ENCODE assay signal across 9 cellular contexts in the genomic region with DNA sequence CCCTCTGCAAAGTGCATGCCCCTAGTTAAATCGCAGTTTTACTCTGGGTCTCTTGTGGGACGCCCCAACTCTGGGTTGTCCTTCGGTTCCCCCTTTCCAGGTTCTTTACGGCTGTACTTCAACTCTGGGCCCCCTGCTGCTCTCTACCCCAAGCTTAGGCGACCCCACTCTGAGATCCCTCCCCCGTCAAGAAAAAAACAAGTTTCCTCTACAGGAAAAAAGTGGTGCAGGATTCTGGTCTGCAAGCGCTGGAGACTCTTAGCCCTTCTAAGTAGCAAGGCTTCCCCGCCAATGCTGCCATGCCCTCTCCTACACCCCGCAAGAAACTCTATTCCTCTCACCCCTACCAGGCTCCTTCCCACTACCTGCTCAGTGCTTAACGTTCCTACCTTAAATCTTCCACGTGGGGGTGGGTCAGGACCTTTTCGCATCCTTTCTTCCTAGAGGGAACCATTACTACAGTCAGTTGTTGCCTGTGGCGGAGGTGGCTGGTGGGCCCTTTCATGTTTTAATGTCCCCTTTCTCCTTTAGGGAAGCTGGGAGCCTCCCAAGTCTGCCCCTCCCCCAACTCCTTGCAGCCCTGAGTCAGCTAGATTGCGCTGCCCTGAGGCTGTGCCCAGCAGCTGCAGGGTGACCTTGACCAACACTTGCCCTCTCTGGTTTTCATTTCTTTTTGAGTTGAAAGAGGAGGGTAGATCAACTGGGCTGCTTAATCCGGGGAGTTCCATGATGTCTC.
DNase-seq lines count a peak whose midpoint lies in the region; ATAC-seq lines count a peak whose summit lies in the region.
"Had no signal": no experiment of that assay in that cellular context is flagged by ENCODE, and none has a peak within 500 bp of the region (broad histone marks: within the 10 kb centered on the region; RNA-seq: fewer than 3 reads in every experiment).

No MANE protein-coding gene starts in this region.

- H3K27me3 ChIP-seq in iPS-20b (ENCODE audit: insufficient read depth, low read length): peaks cover 70% of the 10 kb centered on the region

- peak overlapping the region; percentile 66 for H3K27ac Mint-ChIP-seq in activated T-cell treated with anti-CD3 and anti-CD28 coated beads, Interleukin-2, amount 50 U/mL, for 24 hours
- H3K27ac Mint-ChIP-seq in activated naive CD8-positive, alpha-beta T cell treated with anti-CD3 and anti-CD28 coated beads, Interleukin-2, amount 50 U/mL, for 24 hours: peak overlapping the region; percentile 62
- peak overlapping the region in 1 of 2 donors; percentile 43 for H3K27ac Mint-ChIP-seq in stimulated activated naive CD8-positive, alpha-beta T cell treated with anti-CD3 and anti-CD28 coated beads, Interleukin-15, amount 100 ng/mL, for 72 hours

- H3K9me3 ChIP-seq in iPS-20b (ENCODE audit: insufficient read depth, low read depth, low read length): peaks cover 6% of the 10 kb centered on the region; the same call in 1 of the 2 replicates

- H3K4me1 Mint-ChIP-seq in activated T-cell treated with anti-CD3 and anti-CD28 coated beads, Interleukin-2, amount 50 U/mL, for 24 hours (ENCODE audit: low read depth): peaks cover 19% of the 10 kb centered on the region
- peaks cover 10% of the 10 kb centered on the region for H3K4me1 Mint-ChIP-seq in activated naive CD8-positive, alpha-beta T cell treated with anti-CD3 and anti-CD28 coated beads, Interleukin-2, amount 50 U/mL, for 24 hours
- H3K4me1 Mint-ChIP-seq in stimulated activated naive CD8-positive, alpha-beta T cell treated with anti-CD3 and anti-CD28 coated beads, Interleukin-15, amount 100 ng/mL, for 72 hours: peaks cover 30% of the 10 kb centered on the region

- no peak overlapping the region for H3K27ac ChIP-seq in iPS-20b (ENCODE audit: low read length)
- H3K27ac ChIP-seq: C4-2B had no signal

- peaks cover 10% of the 10 kb centered on the region; the same call in 1 of the 2 replicates for H3K4me1 ChIP-seq in iPS-20b (ENCODE audit: insufficient read depth, low read length)

- H3K27me3 Mint-ChIP-seq in activated T-cell treated with anti-CD3 and anti-CD28 coated beads, Interleukin-2, amount 50 U/mL, for 24 hours: peaks cover 48% of the 10 kb centered on the region
- peaks cover 44% of the 10 kb centered on the region for H3K27me3 Mint-ChIP-seq in activated naive CD8-positive, alpha-beta T cell treated with anti-CD3 and anti-CD28 coated beads, Interleukin-2, amount 50 U/mL, for 24 hours
- peaks cover 60% of the 10 kb centered on the region for H3K27me3 Mint-ChIP-seq in stimulated activated naive CD8-positive, alpha-beta T cell treated with anti-CD3 and anti-CD28 coated beads, Interleukin-15, amount 100 ng/mL, for 72 hours

- peaks cover 3% of the 10 kb centered on the region for H3K36me3 Mint-ChIP-seq in activated T-cell treated with anti-CD3 and anti-CD28 coated beads, Interleukin-2, amount 50 U/mL, for 24 hours (ENCODE audit: low read depth)
- H3K36me3 Mint-ChIP-seq in activated naive CD8-positive, alpha-beta T cell treated with anti-CD3 and anti-CD28 coated beads, Interleukin-2, amount 50 U/mL, for 24 hours (ENCODE audit: low read depth): no peaks in the 10 kb centered on the region

- H3K4me3 ChIP-seq in iPS-20b (ENCODE audit: low read length): peak overlapping the region; percentile 60

- no peak for ATAC-seq in activated naive CD8-positive, alpha-beta T cell treated with anti-CD3 and anti-CD28 coated beads, Interleukin-2, amount 50 U/mL, for 24 hours
- ATAC-seq in stimulated activated naive CD8-positive, alpha-beta T cell treated with anti-CD3 and anti-CD28 coated beads, Interleukin-15, amount 100 ng/mL, for 72 hours: no peak
- no peak for ATAC-seq in GM18867 (IDR thresholded peaks at IDR 0.05; ENCODE audit: unreplicated experiment)

- peak overlapping the region; percentile 40; the same call in 1 of the 2 replicates for H3K9ac ChIP-seq in iPS-20b (ENCODE audit: low read depth, low read length)

- DNase-seq in activated T-cell treated with anti-CD3 and anti-CD28 coated beads, Interleukin-2, amount 50 U/mL, for 24 hours: no peak
- DNase-seq in activated T-cell treated with anti-CD3 and anti-CD28 coated beads for 4 hours (no peak), CD1c-positive myeloid dendritic cell (ENCODE audit: extremely low spot score) (no peak)
- DNase-seq in activated naive CD8-positive, alpha-beta T cell treated with anti-CD3 and anti-CD28 coated beads, Interleukin-2, amount 50 U/mL, for 24 hours: no peak
- no peak for DNase-seq in stimulated activated naive CD8-positive, alpha-beta T cell treated with anti-CD3 and anti-CD28 coated beads, Interleukin-15, amount 100 ng/mL, for 72 hours
- DNase-seq in activated CD8-positive, alpha-beta memory T cell treated with anti-CD3 and anti-CD28 coated beads, Interleukin-2, amount 50 U/mL, for 4 hours: no peak

- no peaks in the 10 kb centered on the region for H3K9me3 Mint-ChIP-seq in activated T-cell treated with anti-CD3 and anti-CD28 coated beads, Interleukin-2, amount 50 U/mL, for 24 hours
- H3K9me3 Mint-ChIP-seq in activated naive CD8-positive, alpha-beta T cell treated with anti-CD3 and anti-CD28 coated beads, Interleukin-2, amount 50 U/mL, for 24 hours: no peaks in the 10 kb centered on the region
- no peaks in the 10 kb centered on the region for H3K9me3 Mint-ChIP-seq in stimulated activated naive CD8-positive, alpha-beta T cell treated with anti-CD3 and anti-CD28 coated beads, Interleukin-15, amount 100 ng/mL, for 72 hours

- H3K36me3 ChIP-seq in iPS-20b (ENCODE audit: insufficient read depth, low read depth, low read length): no peaks in the 10 kb centered on the region; the same call in 1 of the 2 replicates

- H3K4me3 Mint-ChIP-seq in activated T-cell treated with anti-CD3 and anti-CD28 coated beads, Interleukin-2, amount 50 U/mL, for 24 hours: peak overlapping the region; percentile 68
- H3K4me3 Mint-ChIP-seq in activated naive CD8-positive, alpha-beta T cell treated with anti-CD3 and anti-CD28 coated beads, Interleukin-2, amount 50 U/mL, for 24 hours: peak overlapping the region; percentile 77
- H3K4me3 Mint-ChIP-seq in stimulated activated naive CD8-positive, alpha-beta T cell treated with anti-CD3 and anti-CD28 coated beads, Interleukin-15, amount 100 ng/mL, for 72 hours: peak overlapping the region; percentile 52 to 77
